In genomic region chr12:53197011-53197640, GRCh38 we compare ENCODE assay signal across 1 cellular context.
TF ChIP-seq lines count a peak whose summit lies in the region.

No MANE protein-coding gene starts in this region.

TF ChIP-seq in H1, 55 proteins besides CTCF, POLR2A, EP300 and RAD21:
- TF ChIP-seq CHD1 (IDR thresholded peaks at IDR 0.05; ENCODE audit: low read depth, low read length) (no peak), ATF2 (IDR thresholded peaks at IDR 0.05; ENCODE audit: low read length) (no peak), BCL11A (IDR thresholded peaks at IDR 0.05; ENCODE audit: low read depth in 2 of 2, low read length in 2 of 2) (no peak), MAX (IDR thresholded peaks at IDR 0.05) (no peak), FOSL1 (IDR thresholded peaks at IDR 0.05; ENCODE audit: insufficient read depth, low read depth, low read length) (no peak)
TF ChIP-seq in H1: peak in this region for 0.
